20 cellular contexts compared by ENCODE assay signal in the genomic region with DNA sequence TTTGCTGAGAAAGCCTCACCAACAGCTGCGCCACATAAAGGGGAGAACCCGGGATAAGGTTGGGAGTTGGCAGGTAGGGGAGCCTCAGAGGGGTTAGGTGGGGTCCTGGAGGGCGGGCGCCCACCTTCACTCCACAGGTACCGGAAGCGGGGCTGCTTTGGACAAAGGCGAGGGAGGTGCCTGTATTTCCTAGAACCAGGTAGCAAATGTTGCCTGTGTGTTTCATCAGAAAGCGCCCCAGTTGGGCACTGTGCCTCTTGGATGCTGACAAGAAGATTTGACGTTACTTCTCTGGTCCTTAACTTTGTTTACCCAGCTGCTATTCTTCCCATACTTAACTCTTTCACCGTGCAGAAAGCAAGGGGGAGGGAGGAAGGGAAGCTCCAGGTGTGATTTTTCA.
"Had no signal": no experiment of that assay in that cellular context is flagged by ENCODE, and none has a peak within 500 bp of the region (broad histone marks: within the 10 kb centered on the region; RNA-seq: fewer than 3 reads in every experiment).

No MANE protein-coding gene starts in this region.

- H3K4me3 ChIP-seq: lung, prostate gland, right atrium auricular region had no signal

- H3K36me3 ChIP-seq: brain microvascular endothelial cell, prostate gland, right atrium auricular region had no signal

- H3K27me3 ChIP-seq: brain microvascular endothelial cell, right atrium auricular region had no signal

- H3K27ac ChIP-seq: brain microvascular endothelial cell, prostate gland, right atrium auricular region had no signal

- H3K27ac Mint-ChIP-seq: activated B cell treated with CpG ODN at 0.5 μM for 24 hours; activated CD4-positive, alpha-beta memory T cell treated with anti-CD3 and anti-CD28 coated beads, Interleukin-2, amount 10 ng/mL, durations not matched to agents 7 days and 5 days; activated naive CD4-positive, alpha-beta T cell treated with anti-CD3 and anti-CD28 coated beads for 36 hours; activated T-cell treated with anti-CD3 and anti-CD28 coated beads, Interleukin-2, amount 50 U/mL, for 24 hours; mesothelial cell of epicardium; natural killer cell treated with Interleukin-12 subunit alpha and Interleukin-12 subunit beta and Interleukin-15 and Interleukin-18, amount 100 ng/mL, for 72 hours had no signal

- H3K4me3 Mint-ChIP-seq: activated B cell treated with CpG ODN at 0.5 μM for 24 hours; activated CD4-positive, alpha-beta memory T cell treated with anti-CD3 and anti-CD28 coated beads, Interleukin-2, amount 10 ng/mL, durations not matched to agents 7 days and 5 days; activated naive CD4-positive, alpha-beta T cell treated with anti-CD3 and anti-CD28 coated beads for 36 hours; activated T-cell treated with anti-CD3 and anti-CD28 coated beads, Interleukin-2, amount 50 U/mL, for 24 hours; mesothelial cell of epicardium; natural killer cell treated with Interleukin-12 subunit alpha and Interleukin-12 subunit beta and Interleukin-15 and Interleukin-18, amount 100 ng/mL, for 72 hours had no signal

- ATAC-seq: natural killer cell treated with Interleukin-12 subunit alpha and Interleukin-12 subunit beta and Interleukin-15 and Interleukin-18, amount 100 ng/mL, for 72 hours had no signal

- H3K36me3 Mint-ChIP-seq: mesothelial cell of epicardium; natural killer cell treated with Interleukin-12 subunit alpha and Interleukin-12 subunit beta and Interleukin-15 and Interleukin-18, amount 100 ng/mL, for 72 hours had no signal

- H3K9me3 Mint-ChIP-seq: activated B cell treated with CpG ODN at 0.5 μM for 24 hours; activated CD4-positive, alpha-beta memory T cell treated with anti-CD3 and anti-CD28 coated beads, Interleukin-2, amount 10 ng/mL, durations not matched to agents 7 days and 5 days; activated naive CD4-positive, alpha-beta T cell treated with anti-CD3 and anti-CD28 coated beads for 36 hours; activated T-cell treated with anti-CD3 and anti-CD28 coated beads, Interleukin-2, amount 50 U/mL, for 24 hours; mesothelial cell of epicardium; natural killer cell treated with Interleukin-12 subunit alpha and Interleukin-12 subunit beta and Interleukin-15 and Interleukin-18, amount 100 ng/mL, for 72 hours had no signal

- DNase-seq: activated B cell treated with CpG ODN at 0.5 μM for 24 hours; activated CD4-positive, alpha-beta memory T cell treated with anti-CD3 and anti-CD28 coated beads, Interleukin-2, amount 10 ng/mL, durations not matched to agents 7 days and 5 days; activated CD4-positive, alpha-beta T cell treated with anti-CD3 and anti-CD28 coated beads for 48 hours; activated naive CD4-positive, alpha-beta T cell treated with anti-CD3 and anti-CD28 coated beads for 36 hours; activated T-cell treated with anti-CD3 and anti-CD28 coated beads, Interleukin-2, amount 50 U/mL, for 24 hours; brain microvascular endothelial cell; central memory CD4-positive, alpha-beta T cell; hypothalamus; islet precursor cell; nucleus accumbens; stimulated activated CD4-positive, alpha-beta T cell treated with anti-CD3 and anti-CD28 coated beads, Interleukin-12 subunit alpha, Interleukin-12 subunit beta, amount 100 ng/mL, for 4 hours; stimulated activated CD4-positive, alpha-beta T cell treated with anti-CD3 and anti-CD28 coated beads, Interleukin-1b, Interleukin-23, amount 100 ng/mL, for 48 hours; stimulated activated CD8-positive, alpha-beta memory T cell treated with anti-CD3 and anti-CD28 coated beads, Interleukin-4, amount 100 ng/mL, for 48 hours; stimulated activated naive CD4-positive, alpha-beta T cell; T-helper 9 cell had no signal

- H3K4me1 ChIP-seq: prostate gland, right atrium auricular region had no signal

- H3K4me1 Mint-ChIP-seq: activated B cell treated with CpG ODN at 0.5 μM for 24 hours; activated CD4-positive, alpha-beta memory T cell treated with anti-CD3 and anti-CD28 coated beads, Interleukin-2, amount 10 ng/mL, durations not matched to agents 7 days and 5 days; mesothelial cell of epicardium had no signal

- H3K9me3 ChIP-seq: prostate gland, right atrium auricular region had no signal
